ENCODE assay signal across 8 cellular contexts in the genomic region with DNA sequence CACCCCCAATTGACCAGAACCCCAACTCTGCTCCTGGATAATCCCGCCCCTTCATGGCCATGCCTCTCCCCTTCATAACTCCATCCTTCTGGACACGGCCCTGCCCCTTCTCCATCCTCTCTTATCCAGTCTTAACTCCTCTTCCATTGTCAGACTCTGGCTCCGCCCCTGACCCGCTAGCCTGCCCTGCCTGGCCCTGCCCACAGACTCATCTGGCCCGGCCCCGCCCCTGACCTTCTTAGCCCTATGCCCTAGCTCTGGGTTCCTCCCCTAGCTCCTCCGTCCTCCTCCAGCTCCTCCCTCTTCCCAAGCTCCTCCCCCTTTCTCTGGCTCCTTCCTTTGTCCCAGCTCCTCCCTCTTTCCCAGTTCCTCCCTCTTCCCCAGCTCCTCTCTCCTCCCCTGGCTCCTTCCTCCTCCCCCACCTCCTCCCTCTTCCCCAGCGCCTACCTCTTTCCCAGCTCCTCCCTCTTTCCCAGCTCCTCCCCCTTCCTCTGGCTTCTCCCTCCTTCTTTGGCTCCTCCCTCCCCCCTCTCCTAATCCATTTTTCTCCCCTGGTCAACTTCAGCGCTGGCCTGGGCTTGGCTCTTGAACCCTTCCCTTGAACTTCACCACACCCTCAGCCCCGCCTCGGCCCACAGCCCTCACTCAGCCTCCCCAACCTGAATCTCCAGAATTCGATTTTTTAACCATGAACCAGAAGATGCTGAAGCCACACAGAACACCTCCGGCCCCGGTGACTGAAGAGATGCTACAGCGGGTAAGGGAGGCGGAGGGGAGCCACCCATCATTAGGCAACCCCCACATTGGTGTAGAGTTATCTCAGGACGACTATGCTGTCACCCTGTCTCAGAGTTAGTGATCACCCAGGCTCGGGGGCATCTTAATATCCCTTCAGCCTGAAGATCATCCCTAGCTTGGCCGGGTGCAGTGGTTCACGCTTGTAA. TPM values are rescaled to one million over a fixed set of nuclear protein-coding genes. Genes with fewer than 3 reads are reported as not detected.
A peak's percentile ranks its signal among the peaks of the same experiment; 100 is the strongest.
DNase-seq lines count a peak whose midpoint lies in the region; ATAC-seq and TF ChIP-seq lines count a peak whose summit lies in the region.

No MANE protein-coding gene starts in this region.

- BruUV-seq in OCI-LY7 (replicated peaks; lab: Mats Ljungman, UMichigan): no TSS peak

- peaks cover 13% of the 10 kb centered on the region for H3K4me1 ChIP-seq in OCI-LY7 (ENCODE audit: insufficient read depth, low read length, poor library complexity, severe bottlenecking)

- H3K27me3 Mint-ChIP-seq in activated naive CD8-positive, alpha-beta T cell treated with anti-CD3 and anti-CD28 coated beads, Interleukin-2, amount 10 ng/mL, durations not matched to agents 7 days and 5 days: peaks cover 37% of the 10 kb centered on the region
- peaks cover 4% of the 10 kb centered on the region for H3K27me3 Mint-ChIP-seq in osteocyte (ENCODE audit: unreplicated experiment)

- peak overlapping the region; percentile 28 for H3K4me3 Mint-ChIP-seq in activated naive CD8-positive, alpha-beta T cell treated with anti-CD3 and anti-CD28 coated beads, Interleukin-2, amount 10 ng/mL, durations not matched to agents 7 days and 5 days
- no peak overlapping the region for H3K4me3 Mint-ChIP-seq in osteocyte (ENCODE audit: unreplicated experiment)

- no peak overlapping the region for H3K27ac ChIP-seq in OCI-LY7 (ENCODE audit: low read depth, low read length, poor library complexity, severe bottlenecking)

- peak; percentile 50 for ATAC-seq in activated naive CD8-positive, alpha-beta T cell treated with anti-CD3 and anti-CD28 coated beads, Interleukin-2, amount 10 ng/mL, durations not matched to agents 7 days and 5 days (ENCODE audit: low read depth)
- peak; percentile 90 for ATAC-seq in left ventricle myocardium superior
- ATAC-seq in sciatic nerve: peak; percentile 95
- ATAC-seq in HG03095 (IDR thresholded peaks at IDR 0.05; ENCODE audit: unreplicated experiment): no peak

- POLR2A ChIA-PET in OCI-LY7 (lab: Charles Lee): interaction anchor here (0.6 to 0.7 kb wide), 2 partner anchors 9 to 116 kb away, joined by 3 to 4 read pairs; no protein-coding TSS in a partner anchor
- POLR2A ChIA-PET in activated naive CD8-positive, alpha-beta T cell treated with anti-CD3 and anti-CD28 coated beads, Interleukin-2, amount 10 ng/mL, durations not matched to agents 7 days and 5 days (lab: Charles Lee): no interaction called here

- H2AFZ ChIP-seq in OCI-LY7 (ENCODE audit: low read length): peak overlapping the region; percentile 39; the same call in 1 of the 2 replicates

- peak overlapping the region; percentile 50 for H3K4me3 ChIP-seq in OCI-LY7 (ENCODE audit: low read depth, low read length, poor library complexity, severe bottlenecking)

- peak overlapping the region; percentile 71 for H3K4me2 ChIP-seq in OCI-LY7 (ENCODE audit: low read length)

- peaks cover 11% of the 10 kb centered on the region for H3K4me1 Mint-ChIP-seq in activated naive CD8-positive, alpha-beta T cell treated with anti-CD3 and anti-CD28 coated beads, Interleukin-2, amount 10 ng/mL, durations not matched to agents 7 days and 5 days
- peaks cover 11% of the 10 kb centered on the region for H3K4me1 Mint-ChIP-seq in osteocyte (ENCODE audit: unreplicated experiment)

- no peaks in the 10 kb centered on the region for H3K36me3 Mint-ChIP-seq in activated naive CD8-positive, alpha-beta T cell treated with anti-CD3 and anti-CD28 coated beads, Interleukin-2, amount 10 ng/mL, durations not matched to agents 7 days and 5 days
- no peaks in the 10 kb centered on the region for H3K36me3 Mint-ChIP-seq in osteocyte (ENCODE audit: unreplicated experiment)

- CTCF ChIA-PET in OCI-LY7 (lab: Charles Lee; ENCODE audit: unreplicated experiment): no interaction called here

- H3K79me2 ChIP-seq in OCI-LY7 (ENCODE audit: insufficient read depth, low read depth, low read length): no peaks in the 10 kb centered on the region

- no peaks in the 10 kb centered on the region for H3K36me3 ChIP-seq in OCI-LY7 (ENCODE audit: insufficient read depth, low read length)

- DNase-seq in CD1c-positive myeloid dendritic cell (ENCODE audit: extremely low spot score) (peak; percentile 93), HT-29 (ENCODE audit: low spot score) (peak; percentile 85), OCI-LY7 (ENCODE audit: low spot score) (peak; percentile 81), left ventricle myocardium superior (peak; percentile 80), sciatic nerve (ENCODE audit: low spot score) (peak; percentile 91), osteocyte (ENCODE audit: extremely low spot score, unreplicated experiment) (no peak)
- DNase-seq in activated naive CD8-positive, alpha-beta T cell treated with anti-CD3 and anti-CD28 coated beads, Interleukin-2, amount 10 ng/mL, durations not matched to agents 7 days and 5 days: peak; percentile 54

- no peaks in the 10 kb centered on the region for H3K9me2 ChIP-seq in OCI-LY7 (ENCODE audit: insufficient read depth, low read length)

- intact Hi-C loops in OCI-LY7 (cut with micrococcal nuclease; ENCODE audit: unreplicated experiment): no loop called here
- intact Hi-C loops in left ventricle myocardium superior (cut with micrococcal nuclease): no loop called here
- intact Hi-C loops in sciatic nerve (cut with DNase I): no loop called here

- H3K9me3 ChIP-seq in OCI-LY7 (ENCODE audit: low read length): no peaks in the 10 kb centered on the region

- H3K9me3 Mint-ChIP-seq in activated naive CD8-positive, alpha-beta T cell treated with anti-CD3 and anti-CD28 coated beads, Interleukin-2, amount 10 ng/mL, durations not matched to agents 7 days and 5 days: no peaks in the 10 kb centered on the region
- no peaks in the 10 kb centered on the region for H3K9me3 Mint-ChIP-seq in osteocyte (ENCODE audit: unreplicated experiment)

- TF ChIP-seq CTCF in OCI-LY7 (conservative IDR thresholded peaks at IDR 0.05; ENCODE audit: low read length) (no peak), osteocyte (IDR thresholded peaks at IDR 0.05) (no peak)

- no peaks in the 10 kb centered on the region for H4K20me1 ChIP-seq in OCI-LY7 (ENCODE audit: insufficient read depth, low read length)

- H3K27ac Mint-ChIP-seq in activated naive CD8-positive, alpha-beta T cell treated with anti-CD3 and anti-CD28 coated beads, Interleukin-2, amount 10 ng/mL, durations not matched to agents 7 days and 5 days: no peak overlapping the region
- H3K27ac Mint-ChIP-seq in osteocyte (ENCODE audit: unreplicated experiment): no peak overlapping the region

RNA-seq across cellular contexts. Expression of gene ZNF358, which starts 9.2 kb away (rescaled TPM):
- 4.2 and 5.6 TPM in 2 replicates for total RNA-seq in HT-29 (2014; rRNA removed; shearing (Covaris generic))
- not detected in 2 replicates for total RNA-seq in OCI-LY7 (2014; rRNA removed; shearing (Covaris generic))
- total RNA-seq in OCI-LY7 (2022) (not detected in 2 replicates), left ventricle myocardium superior (101 TPM), sciatic nerve (47.6 TPM), osteocyte (84.4 and 93.5 TPM in 2 replicates)
- total RNA-seq in activated naive CD8-positive, alpha-beta T cell treated with anti-CD3 and anti-CD28 coated beads, Interleukin-2, amount 10 ng/mL, durations not matched to agents 7 days and 5 days: 10 to 100 TPM; 12.6 to 13.1 TPM

RNA-seq across cellular contexts. Expression of gene MCOLN1, which starts 15.8 kb away (rescaled TPM):
- total RNA-seq in HT-29 (2014; rRNA removed; shearing (Covaris generic)): 7.1 and 7.5 TPM in 2 replicates
- total RNA-seq in OCI-LY7 (2014; rRNA removed; shearing (Covaris generic)): 2.4 and 7.8 TPM in 2 replicates
- total RNA-seq in OCI-LY7 (2022) (16.7 and 18.3 TPM in 2 replicates), left ventricle myocardium superior (18.5 TPM), sciatic nerve (35.3 TPM), osteocyte (33.3 and 39.2 TPM in 2 replicates)
- total RNA-seq in activated naive CD8-positive, alpha-beta T cell treated with anti-CD3 and anti-CD28 coated beads, Interleukin-2, amount 10 ng/mL, durations not matched to agents 7 days and 5 days: 10 to 100 TPM; 17.5 to 18.2 TPM

RNA-seq across cellular contexts. Expression of gene PEX11G, which starts 17.8 kb away (rescaled TPM):
- total RNA-seq in HT-29 (2014; rRNA removed; shearing (Covaris generic)): 4.0 and 6.4 TPM in 2 replicates
- not detected in 2 replicates for total RNA-seq in OCI-LY7 (2014; rRNA removed; shearing (Covaris generic))
- not detected in 2 replicates for total RNA-seq in OCI-LY7 (2022)
- 1 to 10 TPM; 1.0 to 1.3 TPM for total RNA-seq in activated naive CD8-positive, alpha-beta T cell treated with anti-CD3 and anti-CD28 coated beads, Interleukin-2, amount 10 ng/mL, durations not matched to agents 7 days and 5 days
- 0.84 TPM for total RNA-seq in left ventricle myocardium superior
- total RNA-seq in sciatic nerve: 4.7 TPM
- 2.1 and 2.5 TPM in 2 replicates for total RNA-seq in osteocyte

RNA-seq across cellular contexts. Expression of gene PNPLA6, which starts 28.9 kb away (rescaled TPM):
- 61.3 and 74.3 TPM in 2 replicates for total RNA-seq in HT-29 (2014; rRNA removed; shearing (Covaris generic))
- total RNA-seq in OCI-LY7 (2014; rRNA removed; shearing (Covaris generic)): 50.6 and 54.3 TPM in 2 replicates
- total RNA-seq in OCI-LY7 (2022) (92.4 and 93.0 TPM in 2 replicates), left ventricle myocardium superior (55.6 TPM), sciatic nerve (133 TPM), osteocyte (107 and 129 TPM in 2 replicates)
- total RNA-seq in activated naive CD8-positive, alpha-beta T cell treated with anti-CD3 and anti-CD28 coated beads, Interleukin-2, amount 10 ng/mL, durations not matched to agents 7 days and 5 days: 100 to 1,000 TPM; 152 to 155 TPM
